ENCODE assay signal across 8 cellular contexts in the genomic region with DNA sequence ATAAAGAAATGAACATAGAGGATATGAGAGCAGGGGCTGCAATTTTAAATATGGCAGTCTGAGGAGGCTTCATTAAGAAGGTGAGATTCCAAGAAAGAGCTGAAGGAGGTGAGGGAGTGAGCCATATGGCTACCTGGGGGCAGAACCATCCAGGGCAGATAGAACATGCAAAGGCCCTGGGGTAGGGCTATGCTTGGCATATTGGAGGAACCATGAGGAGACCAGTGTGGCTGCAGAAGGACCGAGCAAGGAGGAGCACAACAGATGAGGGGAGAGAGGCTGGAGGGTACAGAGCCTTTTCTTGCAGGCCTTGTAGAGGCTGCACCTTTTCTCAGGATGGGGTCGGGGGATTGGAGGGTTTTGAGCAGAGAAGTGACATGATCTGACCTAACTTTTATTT.
"Had no signal": no experiment of that assay in that cellular context is flagged by ENCODE, and none has a peak within 500 bp of the region (broad histone marks: within the 10 kb centered on the region; RNA-seq: fewer than 3 reads in every experiment).

No MANE protein-coding gene starts in this region.

- H3K4me3 ChIP-seq: GM12878 had no signal

- ATAC-seq: GM12878 had no signal

- DNase-seq: GDM1, GF-D8 had no signal

- FAIRE-seq: G401.6, GM12878, GM12891, GM12892, GM18507, GM19239 had no signal
